ENCODE assay signal across 8 cellular contexts in genomic region chrX:11770320-11770719, GRCh38. TPM values are rescaled to one million over a fixed set of nuclear protein-coding genes. Genes with fewer than 3 reads are reported as not detected.
DNase-seq lines count a peak whose midpoint lies in the region; ATAC-seq and TF ChIP-seq lines count a peak whose summit lies in the region.

No MANE protein-coding gene starts in this region.

- H3K4me3 ChIP-seq in cardiac fibroblast (replicated peaks in 1 of 2; ENCODE audit: low read depth in 2 of 2, low read length in 2 of 2): no peak overlapping the region
- no peak overlapping the region for H3K4me3 ChIP-seq in left lung
- H3K4me3 ChIP-seq in thyroid gland (replicated peaks in 1 of 3): no peak overlapping the region

- H4K20me1 ChIP-seq in H9 (ENCODE audit: control insufficient read depth, insufficient read depth, insufficient read length): no peaks in the 10 kb centered on the region

- ATAC-seq in T-cell (replicated peaks in 1 of 4): peak; percentile 61 to 74 (median 68)
- ATAC-seq in left lung: peak; percentile 92

- H2BK12ac ChIP-seq in H9 (ENCODE audit: insufficient read length, low read depth, low read length): no peak overlapping the region

- no peak overlapping the region for H3K56ac ChIP-seq in H9 (ENCODE audit: insufficient read length, low read depth, low read length)

- no peak overlapping the region for H3K9ac ChIP-seq in H9 (ENCODE audit: extremely low read depth, insufficient read length, low read length)

- H3K27ac ChIP-seq in H9 (ENCODE audit: insufficient read length, low read depth, low read length) (no peak overlapping the region), left lung (no peak overlapping the region), thyroid gland (no peak overlapping the region)

- TF ChIP-seq CTCF in H9 (conservative IDR thresholded peaks at IDR 0.05): peak; percentile 77
- TF ChIP-seq CTCF in cardiac fibroblast (IDR thresholded peaks at IDR 0.05; ENCODE audit: low read depth, low read length): peak; percentile 74
- TF ChIP-seq CTCF in left lung (IDR thresholded peaks at IDR 0.05): peak; percentile 65 to 82
- peak; percentile 52 to 70 (median 68) for TF ChIP-seq CTCF in thyroid gland (IDR thresholded peaks at IDR 0.05)

- no peak overlapping the region for H2BK20ac ChIP-seq in H9 (ENCODE audit: low read depth, low read length, poor library complexity, severe bottlenecking)

- H3K4me3 Mint-ChIP-seq in H9 (no peak overlapping the region), T-cell (no peak overlapping the region)

- CTCF ChIA-PET in T-cell (lab: Charles Lee): interaction anchor here (1.1 to 2.4 kb wide), 4 partner anchors 42 to 239 kb away, joined by 3 to 8 read pairs (median 4); no protein-coding TSS in a partner anchor

- POLR2A ChIA-PET in T-cell (lab: Charles Lee): no interaction called here

- no peak overlapping the region for H2BK15ac ChIP-seq in H9 (ENCODE audit: low read depth, low read length)

- H3K9me3 Mint-ChIP-seq in H9 (peaks cover 56 to 69% of the 10 kb centered on the region in 2 experiments), T-cell (no peaks in the 10 kb centered on the region)

- H2AK5ac ChIP-seq in H9 (ENCODE audit: insufficient read length, low read length): no peak overlapping the region

- no peak overlapping the region for H4K91ac ChIP-seq in H9 (ENCODE audit: insufficient read length, low read depth, low read length)

- H4K5ac ChIP-seq in H9 (ENCODE audit: insufficient read length, low read depth, low read length): no peak overlapping the region

- H3K4me1 ChIP-seq in H9 (ENCODE audit: insufficient read depth, low read length): no peaks in the 10 kb centered on the region
- no peaks in the 10 kb centered on the region for H3K4me1 ChIP-seq in left lung
- no peaks in the 10 kb centered on the region for H3K4me1 ChIP-seq in thyroid gland

- H2BK5ac ChIP-seq in H9 (ENCODE audit: insufficient read length, low read length): no peak overlapping the region

- DNase-seq in activated CD4-positive, alpha-beta T cell treated with anti-CD3 and anti-CD28 coated beads for 1 hour: peak; percentile 31
- no peak for DNase-seq in activated CD4-positive, alpha-beta T cell treated with anti-CD3 and anti-CD28 coated beads, Interleukin-2, amount 50 U/mL, for 48 hours
- peak; percentile 41 for DNase-seq in H9
- peak; percentile 70 for DNase-seq in NAMALWA (ENCODE audit: low spot score)
- peak in 31 of 34 experiments; percentile 24 to 62 (median 45) for DNase-seq in T-cell
- DNase-seq in cardiac fibroblast (ENCODE audit: low read depth in 2 of 2): peak; percentile 68 to 71
- DNase-seq in left lung: peak in 1 of 2 donors; percentile 46
- peak; percentile 10 to 28 for DNase-seq in thyroid gland

- H3K27ac Mint-ChIP-seq in H9: peak overlapping the region in 1 of 3 experiments; percentile 86; a peak in 2 of 7 replicates
- H3K27ac Mint-ChIP-seq in T-cell: peak overlapping the region; percentile 71 to 80

- TF ChIP-seq POLR2A in thyroid gland (IDR thresholded peaks at IDR 0.05): no peak

- H3K9me3 ChIP-seq in H9 (ENCODE audit: control insufficient read depth, low read depth, low read length) (peaks cover 3% of the 10 kb centered on the region), left lung (no peaks in the 10 kb centered on the region), thyroid gland (no peaks in the 10 kb centered on the region)

- H3K23me2 ChIP-seq in H9 (ENCODE audit: insufficient read length, low read depth, low read length, poor library complexity, severe bottlenecking): no peaks in the 10 kb centered on the region

- H3K27me3 ChIP-seq in H9 (ENCODE audit: insufficient read depth, low read length) (no peaks in the 10 kb centered on the region), left lung (no peaks in the 10 kb centered on the region), thyroid gland (no peaks in the 10 kb centered on the region)

- H3K14ac ChIP-seq in H9 (ENCODE audit: insufficient read depth, low read length): no peak overlapping the region

- no peaks in the 10 kb centered on the region for H3K79me1 ChIP-seq in H9 (ENCODE audit: insufficient read depth, low read depth, low read length, poor library complexity, severe bottlenecking)

- WGBS in H9 (ENCODE audit: extremely low coverage, insufficient read length, low lambda C conversion rate): no CpG with 5 or more reads among the region's 12 CpGs
- WGBS in thyroid gland, 2 donors: 7 to 14% methylated on average over 11 to 12 of the region's 12 CpGs

- H3K23ac ChIP-seq in H9 (ENCODE audit: insufficient read length, low read depth, low read length): no peak overlapping the region

- H4K8ac ChIP-seq in H9 (replicated peaks; ENCODE audit: insufficient read length, low read depth, low read length): no peak overlapping the region

- intact Hi-C loops in left lung (cut with DNase I) (no loop called here), thyroid gland (cut with DNase I) (no loop called here)

- H3K79me2 ChIP-seq in H9 (ENCODE audit: insufficient read depth, low read length): no peaks in the 10 kb centered on the region

- no peak overlapping the region for H3K4me2 ChIP-seq in H9 (ENCODE audit: insufficient read depth, insufficient read length, low read length)

- H3K36me3 ChIP-seq in left lung (peaks cover 0 to 72% of the 10 kb centered on the region in 2 donors), thyroid gland (peaks cover 6 to 9% of the 10 kb centered on the region in 2 donors)

- peaks cover 2 to 26% (median 14%) of the 10 kb centered on the region in 3 experiments; a peak in 6 of 7 replicates for H3K36me3 Mint-ChIP-seq in H9 (ENCODE audit: insufficient read depth in 1 of 3, low read depth in 3 of 3)
- H3K36me3 Mint-ChIP-seq in T-cell: peaks cover 27% of the 10 kb centered on the region

- H3K4ac ChIP-seq in H9 (ENCODE audit: low read depth, low read length): no peak overlapping the region

- no peak overlapping the region for H3T11ph ChIP-seq in H9 (ENCODE audit: low read length)

- H2AFZ ChIP-seq in H9 (ENCODE audit: low read length): no peak overlapping the region

- no peaks in the 10 kb centered on the region; the same call in 1 of the 2 replicates for H3K27me3 Mint-ChIP-seq in H9 (ENCODE audit: low read depth)
- no peaks in the 10 kb centered on the region for H3K27me3 Mint-ChIP-seq in T-cell

- H2BK120ac ChIP-seq in H9 (ENCODE audit: low read depth, low read length, poor library complexity, severe bottlenecking): no peak overlapping the region

- no peak overlapping the region for H3K18ac ChIP-seq in H9 (ENCODE audit: insufficient read length, low read depth, low read length)

- H3K4me1 Mint-ChIP-seq in H9 (0 out of 4 replicates have a peak, but pooled peaks cover 0 to 2% of the 10 kb centered on the region in 2 experiments), T-cell (peaks cover 31 to 50% (median 46%) of the 10 kb centered on the region in 3 donors)

RNA-seq across cellular contexts. Expression of gene MSL3, which starts 12.3 kb away (rescaled TPM):
- total RNA-seq in H9 (2021) (13.0 and 14.0 TPM in 2 replicates), T-cell (100 to 1,000 TPM; 109 to 140 (median 133) TPM), left lung (10 to 100 TPM; 27.3 to 38.8 TPM), thyroid gland (10 to 100 TPM; 18.4 to 21.8 (median 21.6) TPM)

Comparison
In these comparisons a context has a peak if more than half of its experiments do, and no peak if none do; other contexts are left out.
1. DNase-seq: peak in activated CD4-positive, alpha-beta T cell treated with anti-CD3 and anti-CD28 coated beads for 1 hour (single experiment), H9 (single experiment), NAMALWA (single experiment), T-cell (31 of 34), cardiac fibroblast (2 of 2) and thyroid gland (2 of 2); none in activated CD4-positive, alpha-beta T cell treated with anti-CD3 and anti-CD28 coated beads, Interleukin-2, amount 50 U/mL, for 48 hours (0 of 2).
2. Peak in every context shown above with its lines, with median percentiles within 50 percentile points of each other: CTCF ChIP-seq.